ENCODE assay signal across 1 cellular context in genomic region chr15:79896634-79897379, GRCh38.
TF ChIP-seq lines count a peak whose summit lies in the region.

MTHFS (minus strand) TSS chr15:79897014; CDS start chr15:79896988, 26 bp downstream.

TF ChIP-seq in A549, 52 proteins besides CTCF, POLR2A, EP300 and RAD21 (continued from another document):
- TF ChIP-seq MAZ (IDR thresholded peaks at IDR 0.05; ENCODE audit: borderline replicate concordance, low read depth, low read length) (peak; percentile 67), CBX8 (IDR thresholded peaks at IDR 0.05) (no peak), ZSCAN20 (CRISPR knock-in tag; IDR thresholded peaks at IDR 0.05) (peak; percentile 66; the same call in 1 of the 2 replicates), USF2 (IDR thresholded peaks at IDR 0.05) (no peak), BCL3 (IDR thresholded peaks at IDR 0.05) (peak; percentile 99), NR3C1 (IDR thresholded peaks at IDR 0.05) (no peak), SMC3 (IDR thresholded peaks at IDR 0.05) (peak; percentile 72), ATOH8 (CRISPR knock-in tag; IDR thresholded peaks at IDR 0.05; ENCODE audit: low read depth) (peak; percentile 18; the same call in 1 of the 2 replicates), CHD2 (IDR thresholded peaks at IDR 0.05; ENCODE audit: low read length, partially characterized antibody) (no peak), POLR2AphosphoS2 (conservative IDR thresholded peaks at IDR 0.05; ENCODE audit: low read length) (no peak), RFX5 (IDR thresholded peaks at IDR 0.05) (no peak), ZNF302 (CRISPR knock-in tag; IDR thresholded peaks at IDR 0.05) (no peak), FOSB (CRISPR knock-in tag; IDR thresholded peaks at IDR 0.05) (no peak), PHF8 (IDR thresholded peaks at IDR 0.05; ENCODE audit: borderline replicate concordance, low read depth) (peak; percentile 97), JUN (IDR thresholded peaks at IDR 0.05) (peak; percentile 93 to 99), GATA3 (IDR thresholded peaks at IDR 0.05; ENCODE audit: borderline replicate concordance) (peak; percentile 30; the same call in 1 of the 2 replicates), FOXS1 (CRISPR knock-in tag; IDR thresholded peaks at IDR 0.05) (no peak), NPAS2 (CRISPR knock-in tag; IDR thresholded peaks at IDR 0.05; ENCODE audit: borderline replicate concordance) (no peak), PBX3 (IDR thresholded peaks at IDR 0.05) (no peak; the same call in 1 of the 2 replicates), TFCP2L1 (CRISPR knock-in tag; IDR thresholded peaks at IDR 0.05) (peak; percentile 73; the same call in 1 of the 2 replicates), FOSL2 (IDR thresholded peaks at IDR 0.05) (no peak), FOSL2 (CRISPR knock-in tag; IDR thresholded peaks at IDR 0.05) (0 out of 2 replicates have a peak, but pooled peaks have one; percentile 22), HMGXB4 (CRISPR knock-in tag; IDR thresholded peaks at IDR 0.05; ENCODE audit: borderline replicate concordance) (peak; percentile 93), HES2 (IDR thresholded peaks at IDR 0.05) (no peak), E2F6 (IDR thresholded peaks at IDR 0.05; ENCODE audit: borderline replicate concordance, low read depth) (peak; percentile 29; the same call in 1 of the 2 replicates)
